In the genomic region with DNA sequence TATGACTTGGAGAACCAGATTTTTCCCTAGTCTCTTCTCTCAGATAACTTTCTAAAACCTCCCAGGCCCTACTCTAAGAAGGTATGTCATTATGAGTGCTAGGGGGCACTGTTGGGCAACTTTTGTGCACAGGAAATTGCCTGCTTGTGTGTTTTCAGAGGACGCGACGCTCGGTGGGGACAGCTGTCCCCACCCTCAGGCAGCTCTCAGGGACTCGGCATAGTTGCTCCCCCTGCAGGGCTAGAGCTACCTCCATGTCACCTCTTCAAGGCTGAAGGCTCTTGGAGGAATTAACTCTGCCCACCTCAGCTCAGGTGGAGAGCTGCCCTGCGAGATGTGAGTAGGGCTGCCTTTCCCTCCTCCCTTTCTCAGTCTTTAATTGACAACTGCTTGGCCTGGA, we compare ENCODE assay signal across 1 cellular context.
TF ChIP-seq lines count a peak whose summit lies in the region.

No MANE protein-coding gene starts in this region.

TF ChIP-seq in K562, 482 proteins besides CTCF, POLR2A, EP300 and RAD21 (continued from another document and continues in another):
- TF ChIP-seq NONO (IDR thresholded peaks at IDR 0.05; ENCODE audit: low read depth in 2 of 2, low read length in 1 of 2) (no peak), ZNF143 (CRISPR knock-in tag; IDR thresholded peaks at IDR 0.05) (no peak), SNRNP70 (optimal IDR thresholded peaks at IDR 0.05; ENCODE audit: low read depth, low read length) (no peak), CBFA2T3 (IDR thresholded peaks at IDR 0.05) (no peak), PTRF (tag; IDR thresholded peaks at IDR 0.05) (no peak), ZNF408 (CRISPR knock-in tag; IDR thresholded peaks at IDR 0.05; ENCODE audit: low read depth) (no peak), GATAD2A (IDR thresholded peaks at IDR 0.05) (no peak), CLOCK (CRISPR knock-in tag; IDR thresholded peaks at IDR 0.05; ENCODE audit: borderline replicate concordance) (no peak), RCOR1 (IDR thresholded peaks at IDR 0.05; ENCODE audit: borderline replicate concordance in 1 of 2, low read depth in 2 of 2, low read length in 2 of 2) (0 out of 4 replicates have a peak, but pooled peaks of 1 of the 2 experiments have one; percentile 27), MLLT1 (IDR thresholded peaks at IDR 0.05) (no peak), SREBF2 (CRISPR knock-in tag; IDR thresholded peaks at IDR 0.05) (no peak), PHF8 (IDR thresholded peaks at IDR 0.05; ENCODE audit: borderline replicate concordance, low read length) (no peak), CBX1 (IDR thresholded peaks at IDR 0.05; ENCODE audit: low read depth) (no peak), ZNF583 (CRISPR knock-in tag; IDR thresholded peaks at IDR 0.05) (no peak), ESRRA (IDR thresholded peaks at IDR 0.05; ENCODE audit: borderline replicate concordance, low read depth) (0 out of 2 replicates have a peak, but pooled peaks have one; percentile 19), HNRNPUL1 (IDR thresholded peaks at IDR 0.05; ENCODE audit: low read length) (no peak), ZNF584 (CRISPR knock-in tag; IDR thresholded peaks at IDR 0.05; ENCODE audit: low read depth) (no peak), RAD51 (IDR thresholded peaks at IDR 0.05; ENCODE audit: borderline replicate concordance, low read depth) (no peak), EWSR1 (IDR thresholded peaks at IDR 0.05; ENCODE audit: borderline replicate concordance, low read depth, partially characterized antibody) (no peak), KAT8 (IDR thresholded peaks at IDR 0.05; ENCODE audit: low read depth) (no peak), CSDE1 (IDR thresholded peaks at IDR 0.05) (no peak), ZNF561 (CRISPR knock-in tag; conservative IDR thresholded peaks at IDR 0.05) (no peak), ZNF589 (CRISPR knock-in tag; IDR thresholded peaks at IDR 0.05; ENCODE audit: low read depth) (no peak), BRF1 (IDR thresholded peaks at IDR 0.05; ENCODE audit: borderline replicate concordance, extremely low read depth, insufficient read length) (no peak), MAZ (CRISPR knock-in tag; conservative IDR thresholded peaks at IDR 0.05 in 1 of 2, IDR thresholded peaks at IDR 0.05 in 1 of 2) (peak in 1 of 2 experiments; percentile 79; a peak in 2 of 4 replicates), XRCC5 (IDR thresholded peaks at IDR 0.05; ENCODE audit: low read depth, low read length) (peak; percentile 69), SIN3B (IDR thresholded peaks at IDR 0.05; ENCODE audit: low read depth) (no peak), ZNF140 (CRISPR knock-in tag; IDR thresholded peaks at IDR 0.05) (no peak), SLC30A9 (CRISPR knock-in tag; IDR thresholded peaks at IDR 0.05) (no peak), MEF2A (IDR thresholded peaks at IDR 0.05; ENCODE audit: control insufficient read depth, low read depth, low read length) (no peak), U2AF1 (optimal IDR thresholded peaks at IDR 0.05; ENCODE audit: low read depth, low read length) (no peak), ZNF316 (IDR thresholded peaks at IDR 0.05) (no peak), RBFOX2 (IDR thresholded peaks at IDR 0.05; ENCODE audit: low read depth, low read length) (no peak), HDAC8 (tag; IDR thresholded peaks at IDR 0.05) (no peak), KDM1A (IDR thresholded peaks at IDR 0.05) (no peak), ZNF830 (CRISPR knock-in tag; IDR thresholded peaks at IDR 0.05) (no peak), HNRNPLL (IDR thresholded peaks at IDR 0.05; ENCODE audit: low read depth, low read length, poor library complexity, severe bottlenecking) (no peak), CEBPG (CRISPR knock-in tag; IDR thresholded peaks at IDR 0.05) (no peak), CEBPG (tag; conservative IDR thresholded peaks at IDR 0.05 in 1 of 2, IDR thresholded peaks at IDR 0.05 in 1 of 2) (peak; percentile 22 to 73; a peak in 2 of 4 replicates), IFI16 (CRISPR knock-in tag; IDR thresholded peaks at IDR 0.05) (no peak), ATF6 (CRISPR knock-in tag; IDR thresholded peaks at IDR 0.05) (no peak), BRD4 (IDR thresholded peaks at IDR 0.05) (no peak), GTF2A2 (tag; IDR thresholded peaks at IDR 0.05) (no peak), ZBTB49 (CRISPR knock-in tag; IDR thresholded peaks at IDR 0.05; ENCODE audit: borderline replicate concordance) (no peak)
- TF ChIP-seq, protein P1, sequence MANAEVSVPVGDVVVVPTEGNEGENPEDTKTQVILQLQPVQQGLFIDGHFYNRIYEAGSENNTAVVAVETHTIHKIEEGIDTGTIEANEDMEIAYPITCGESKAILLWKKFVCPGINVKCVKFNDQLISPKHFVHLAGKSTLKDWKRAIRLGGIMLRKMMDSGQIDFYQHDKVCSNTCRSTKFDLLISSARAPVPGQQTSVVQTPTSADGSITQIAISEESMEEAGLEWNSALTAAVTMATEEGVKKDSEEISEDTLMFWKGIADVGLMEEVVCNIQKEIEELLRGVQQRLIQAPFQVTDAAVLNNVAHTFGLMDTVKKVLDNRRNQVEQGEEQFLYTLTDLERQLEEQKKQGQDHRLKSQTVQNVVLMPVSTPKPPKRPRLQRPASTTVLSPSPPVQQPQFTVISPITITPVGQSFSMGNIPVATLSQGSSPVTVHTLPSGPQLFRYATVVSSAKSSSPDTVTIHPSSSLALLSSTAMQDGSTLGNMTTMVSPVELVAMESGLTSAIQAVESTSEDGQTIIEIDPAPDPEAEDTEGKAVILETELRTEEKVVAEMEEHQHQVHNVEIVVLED (CRISPR knock-in tag; IDR thresholded peaks at IDR 0.05): no peak
- TF ChIP-seq, protein P2, sequence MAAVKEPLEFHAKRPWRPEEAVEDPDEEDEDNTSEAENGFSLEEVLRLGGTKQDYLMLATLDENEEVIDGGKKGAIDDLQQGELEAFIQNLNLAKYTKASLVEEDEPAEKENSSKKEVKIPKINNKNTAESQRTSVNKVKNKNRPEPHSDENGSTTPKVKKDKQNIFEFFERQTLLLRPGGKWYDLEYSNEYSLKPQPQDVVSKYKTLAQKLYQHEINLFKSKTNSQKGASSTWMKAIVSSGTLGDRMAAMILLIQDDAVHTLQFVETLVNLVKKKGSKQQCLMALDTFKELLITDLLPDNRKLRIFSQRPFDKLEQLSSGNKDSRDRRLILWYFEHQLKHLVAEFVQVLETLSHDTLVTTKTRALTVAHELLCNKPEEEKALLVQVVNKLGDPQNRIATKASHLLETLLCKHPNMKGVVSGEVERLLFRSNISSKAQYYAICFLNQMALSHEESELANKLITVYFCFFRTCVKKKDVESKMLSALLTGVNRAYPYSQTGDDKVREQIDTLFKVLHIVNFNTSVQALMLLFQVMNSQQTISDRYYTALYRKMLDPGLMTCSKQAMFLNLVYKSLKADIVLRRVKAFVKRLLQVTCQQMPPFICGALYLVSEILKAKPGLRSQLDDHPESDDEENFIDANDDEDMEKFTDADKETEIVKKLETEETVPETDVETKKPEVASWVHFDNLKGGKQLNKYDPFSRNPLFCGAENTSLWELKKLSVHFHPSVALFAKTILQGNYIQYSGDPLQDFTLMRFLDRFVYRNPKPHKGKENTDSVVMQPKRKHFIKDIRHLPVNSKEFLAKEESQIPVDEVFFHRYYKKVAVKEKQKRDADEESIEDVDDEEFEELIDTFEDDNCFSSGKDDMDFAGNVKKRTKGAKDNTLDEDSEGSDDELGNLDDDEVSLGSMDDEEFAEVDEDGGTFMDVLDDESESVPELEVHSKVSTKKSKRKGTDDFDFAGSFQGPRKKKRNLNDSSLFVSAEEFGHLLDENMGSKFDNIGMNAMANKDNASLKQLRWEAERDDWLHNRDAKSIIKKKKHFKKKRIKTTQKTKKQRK (IDR thresholded peaks at IDR 0.05; ENCODE audit: borderline replicate concordance, low read depth, low read length): no peak
- TF ChIP-seq, protein P3, sequence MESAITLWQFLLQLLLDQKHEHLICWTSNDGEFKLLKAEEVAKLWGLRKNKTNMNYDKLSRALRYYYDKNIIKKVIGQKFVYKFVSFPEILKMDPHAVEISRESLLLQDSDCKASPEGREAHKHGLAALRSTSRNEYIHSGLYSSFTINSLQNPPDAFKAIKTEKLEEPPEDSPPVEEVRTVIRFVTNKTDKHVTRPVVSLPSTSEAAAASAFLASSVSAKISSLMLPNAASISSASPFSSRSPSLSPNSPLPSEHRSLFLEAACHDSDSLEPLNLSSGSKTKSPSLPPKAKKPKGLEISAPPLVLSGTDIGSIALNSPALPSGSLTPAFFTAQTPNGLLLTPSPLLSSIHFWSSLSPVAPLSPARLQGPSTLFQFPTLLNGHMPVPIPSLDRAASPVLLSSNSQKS (CRISPR knock-in tag; IDR thresholded peaks at IDR 0.05): no peak
- TF ChIP-seq, protein P4, sequence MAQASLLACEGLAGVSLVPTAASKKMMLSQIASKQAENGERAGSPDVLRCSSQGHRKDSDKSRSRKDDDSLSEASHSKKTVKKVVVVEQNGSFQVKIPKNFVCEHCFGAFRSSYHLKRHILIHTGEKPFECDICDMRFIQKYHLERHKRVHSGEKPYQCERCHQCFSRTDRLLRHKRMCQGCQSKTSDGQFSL (CRISPR knock-in tag; IDR thresholded peaks at IDR 0.05): no peak
- TF ChIP-seq, protein P4 (tag; IDR thresholded peaks at IDR 0.05): no peak
- TF ChIP-seq, protein P5, sequence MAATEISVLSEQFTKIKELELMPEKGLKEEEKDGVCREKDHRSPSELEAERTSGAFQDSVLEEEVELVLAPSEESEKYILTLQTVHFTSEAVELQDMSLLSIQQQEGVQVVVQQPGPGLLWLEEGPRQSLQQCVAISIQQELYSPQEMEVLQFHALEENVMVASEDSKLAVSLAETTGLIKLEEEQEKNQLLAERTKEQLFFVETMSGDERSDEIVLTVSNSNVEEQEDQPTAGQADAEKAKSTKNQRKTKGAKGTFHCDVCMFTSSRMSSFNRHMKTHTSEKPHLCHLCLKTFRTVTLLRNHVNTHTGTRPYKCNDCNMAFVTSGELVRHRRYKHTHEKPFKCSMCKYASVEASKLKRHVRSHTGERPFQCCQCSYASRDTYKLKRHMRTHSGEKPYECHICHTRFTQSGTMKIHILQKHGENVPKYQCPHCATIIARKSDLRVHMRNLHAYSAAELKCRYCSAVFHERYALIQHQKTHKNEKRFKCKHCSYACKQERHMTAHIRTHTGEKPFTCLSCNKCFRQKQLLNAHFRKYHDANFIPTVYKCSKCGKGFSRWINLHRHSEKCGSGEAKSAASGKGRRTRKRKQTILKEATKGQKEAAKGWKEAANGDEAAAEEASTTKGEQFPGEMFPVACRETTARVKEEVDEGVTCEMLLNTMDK (IDR thresholded peaks at IDR 0.05; ENCODE audit: borderline replicate concordance, insufficient read depth, low read depth, low read length, poor library complexity, severe bottlenecking): peak; percentile 81
